ENCODE assay signal across 14 cellular contexts in the genomic region with DNA sequence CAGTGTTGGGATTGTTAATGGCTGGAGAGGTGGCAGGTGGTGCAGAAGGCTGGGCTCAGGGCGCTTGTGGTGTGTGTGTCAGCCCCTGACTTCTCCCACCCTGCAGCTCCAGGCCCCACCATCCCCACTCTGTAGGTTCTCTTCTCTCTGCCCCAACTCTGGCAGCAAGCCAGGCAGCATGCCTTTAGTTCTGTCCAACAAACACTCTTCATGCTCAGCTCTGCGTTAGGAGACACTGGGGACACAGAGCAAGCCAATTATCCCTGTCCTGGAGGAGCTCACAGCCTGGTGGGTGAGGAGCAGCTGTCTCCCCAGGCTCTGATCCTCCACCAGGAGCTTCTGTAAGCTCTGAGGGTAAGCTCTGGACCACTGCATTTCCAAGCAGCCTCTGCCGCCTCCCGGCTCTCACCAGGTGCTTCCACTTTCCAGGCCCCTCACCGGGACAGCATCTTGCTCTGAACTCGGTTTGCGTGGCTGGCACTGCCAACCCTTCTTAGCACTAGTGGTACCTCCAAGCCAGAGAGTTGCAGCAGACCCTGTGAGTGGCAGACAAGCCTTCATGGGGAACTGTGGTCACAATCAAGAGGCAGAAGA.
"Had no signal": no experiment of that assay in that cellular context is flagged by ENCODE, and none has a peak within 500 bp of the region (broad histone marks: within the 10 kb centered on the region; RNA-seq: fewer than 3 reads in every experiment).

No MANE protein-coding gene starts in this region.

- H3K4me1 ChIP-seq: transverse colon had no signal

- H3K27me3 ChIP-seq: brain microvascular endothelial cell had no signal

- H3K36me3 ChIP-seq: brain microvascular endothelial cell, transverse colon had no signal

- H3K9me3 ChIP-seq: transverse colon had no signal

- H3K4me3 ChIP-seq: transverse colon had no signal

- DNase-seq: activated CD4-positive, alpha-beta T cell treated with anti-CD3 and anti-CD28 coated beads, Interleukin-2, amount 50 U/mL, for 1 hour; activated CD8-positive, alpha-beta memory T cell treated with anti-CD3 and anti-CD28 coated beads for 24 hours; activated naive CD8-positive, alpha-beta T cell treated with anti-CD3 and anti-CD28 coated beads for 36 hours; brain microvascular endothelial cell; cerebellar nuclear complex; dermis blood vessel endothelial cell; effector memory CD8-positive, alpha-beta T cell; foreskin melanocyte; mesendoderm; right cardiac atrium; small intestine; stimulated activated naive CD8-positive, alpha-beta T cell treated with anti-CD3 and anti-CD28 coated beads, Interleukin-15, Interleukin-2, amounts not matched to agents 100 U/mL and 50 U/mL, for 24 hours; transverse colon had no signal

- H3K27ac ChIP-seq: brain microvascular endothelial cell, epithelial cell of prostate, transverse colon had no signal
